In the genomic region with DNA sequence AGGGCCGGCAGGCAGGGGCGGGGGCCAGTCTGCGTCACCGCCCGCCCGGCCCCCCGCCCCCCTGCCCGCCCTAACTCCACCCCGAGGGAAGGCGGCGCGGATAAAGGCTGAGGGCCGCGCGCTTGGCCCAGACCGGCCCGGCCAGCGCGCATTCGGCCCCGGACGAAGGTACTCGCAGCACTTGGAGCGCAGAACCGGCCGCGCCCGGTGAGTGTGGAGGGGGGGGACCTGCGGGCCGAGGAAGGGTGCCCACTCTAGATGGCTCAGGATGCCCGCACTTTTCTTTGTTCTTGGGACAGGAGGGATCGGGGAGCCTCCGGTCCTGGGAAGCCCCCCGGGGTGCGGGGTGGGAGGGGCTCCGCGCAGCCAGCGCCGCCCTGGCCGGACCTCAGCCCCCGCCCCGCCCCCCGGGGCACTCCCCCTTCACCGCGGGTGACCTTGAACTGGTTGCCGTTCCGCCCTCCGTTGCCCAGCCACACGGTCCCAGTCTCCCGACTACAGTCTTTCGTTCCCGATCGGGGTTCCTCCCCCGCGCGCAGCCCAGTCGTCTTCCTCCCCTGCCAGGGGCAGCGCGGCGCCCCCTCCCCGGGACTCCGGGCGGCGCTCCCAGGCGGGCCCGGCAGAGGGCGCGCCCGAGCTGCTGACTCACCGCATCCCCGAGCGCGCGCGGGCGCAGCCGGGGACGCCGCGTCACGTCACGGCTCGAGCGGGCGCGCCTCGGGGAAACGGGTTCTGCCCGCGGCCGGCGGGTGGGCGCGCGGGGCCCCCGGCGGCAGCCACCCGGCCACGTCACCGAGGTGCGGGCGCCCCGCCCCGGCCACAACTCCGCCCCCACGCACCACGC, we compare ENCODE assay signal across 8 cellular contexts. TPM values are rescaled to one million over a fixed set of nuclear protein-coding genes. Genes with fewer than 3 reads are reported as not detected.
A peak's percentile ranks its signal among the peaks of the same experiment; 100 is the strongest.
DNase-seq lines count a peak whose midpoint lies in the region; ATAC-seq and TF ChIP-seq lines count a peak whose summit lies in the region.

Gene MIDN (plus strand): TSS at position 130 of the 844 bp plus-strand sequence. CDS start 1,714 bp downstream, outside the sequence.

- H3K27me3 ChIP-seq in HUES48 (ENCODE audit: control insufficient read depth, insufficient read depth, low read length) (no peaks in the 10 kb centered on the region), cardiac muscle cell (no peaks in the 10 kb centered on the region), uterus (no peaks in the 10 kb centered on the region)

- H3K27ac ChIP-seq in HUES48 (ENCODE audit: low read depth, low read length) (peak within 1 kb of the TSS; percentile 99), cardiac muscle cell (peak within 1 kb of the TSS; percentile 97), uterus (peak within 1 kb of the TSS; percentile 99 to 100)

- no peaks in the 10 kb centered on the region for H3K4me1 ChIP-seq in HUES48 (ENCODE audit: control insufficient read depth, insufficient read depth, low read length)
- H3K4me1 ChIP-seq in cardiac muscle cell (ENCODE audit: low read depth) = peaks cover 19% of the 10 kb centered on the region
- H3K4me1 ChIP-seq in uterus = peaks cover 0 to 23% of the 10 kb centered on the region in 2 donors

- peak within 1 kb of the TSS; percentile 81 for H3K4me3 Mint-ChIP-seq in activated naive CD8-positive, alpha-beta T cell treated with anti-CD3 and anti-CD28 coated beads, Interleukin-2, amount 10 ng/mL, durations not matched to agents 7 days and 5 days

- peaks cover 7% of the 10 kb centered on the region for H3K4me1 Mint-ChIP-seq in activated naive CD8-positive, alpha-beta T cell treated with anti-CD3 and anti-CD28 coated beads, Interleukin-2, amount 10 ng/mL, durations not matched to agents 7 days and 5 days

- H3K27ac Mint-ChIP-seq in activated naive CD8-positive, alpha-beta T cell treated with anti-CD3 and anti-CD28 coated beads, Interleukin-2, amount 10 ng/mL, durations not matched to agents 7 days and 5 days = peak within 1 kb of the TSS; percentile 85

- peak; percentile 55 for DNase-seq in DMS 273 treated with DMSO at 0.1 percent for 48 hours (lab: John Stamatoyannopoulos, UW)
- DNase-seq in GM20000 (ENCODE audit: low spot score) = peak; percentile 90
- peak; percentile 63 for DNase-seq in SK-MEL-5 (ENCODE audit: low read depth, low spot score)
- peak; percentile 95 for DNase-seq in activated naive CD8-positive, alpha-beta T cell treated with anti-CD3 and anti-CD28 coated beads, Interleukin-2, amount 10 ng/mL, durations not matched to agents 7 days and 5 days
- peak; percentile 88 to 93 for DNase-seq in cardiac muscle cell (ENCODE audit: low read depth in 1 of 2, low spot score in 1 of 2)
- peak; percentile 62 for DNase-seq in pons (ENCODE audit: low spot score)
- DNase-seq in uterus = peak; percentile 87

- H3K27me3 Mint-ChIP-seq in activated naive CD8-positive, alpha-beta T cell treated with anti-CD3 and anti-CD28 coated beads, Interleukin-2, amount 10 ng/mL, durations not matched to agents 7 days and 5 days = no peaks in the 10 kb centered on the region

- TF ChIP-seq CTCF in GM20000 (IDR thresholded peaks at IDR 0.05; ENCODE audit: extremely low read depth, missing control alignments) = peak; percentile 73
- peak; percentile 66 for TF ChIP-seq CTCF in cardiac muscle cell (IDR thresholded peaks at IDR 0.05; ENCODE audit: low read depth, low read length)
- peak; percentile 76 to 98 (median 95) for TF ChIP-seq CTCF in uterus (IDR thresholded peaks at IDR 0.05)

- H3K36me3 ChIP-seq in HUES48 (ENCODE audit: control insufficient read depth, insufficient read depth, low read length) (peaks cover 14% of the 10 kb centered on the region), cardiac muscle cell (peaks cover 4% of the 10 kb centered on the region), uterus (no peaks in the 10 kb centered on the region)

- peak; percentile 8 for ATAC-seq in activated naive CD8-positive, alpha-beta T cell treated with anti-CD3 and anti-CD28 coated beads, Interleukin-2, amount 10 ng/mL, durations not matched to agents 7 days and 5 days (ENCODE audit: low read depth)

- intact Hi-C loops in uterus (cut with DNase I; ENCODE audit: low total_unique reads) = no loop called here

- in situ Hi-C loops in SK-MEL-5 (cut with HindIII; ENCODE audit: low pct_unique_long_range_greater_than_20kb, low sequenced_read_pairs) = no loop called here

- peak within 1 kb of the TSS; percentile 92 for H3K4me3 ChIP-seq in HUES48 (ENCODE audit: low read depth, low read length)
- H3K4me3 ChIP-seq in cardiac muscle cell = peak within 1 kb of the TSS; percentile 92
- H3K4me3 ChIP-seq in uterus = peak within 1 kb of the TSS; percentile 66 to 71

- H3K9me3 ChIP-seq in HUES48 (ENCODE audit: control insufficient read depth, insufficient read depth, low read length) = no peaks in the 10 kb centered on the region
- H3K9me3 ChIP-seq in cardiac muscle cell (ENCODE audit: low read depth) = no peaks in the 10 kb centered on the region
- no peaks in the 10 kb centered on the region for H3K9me3 ChIP-seq in uterus

- peak; percentile 79 to 85 for TF ChIP-seq POLR2A in uterus (IDR thresholded peaks at IDR 0.05)

- no peaks in the 10 kb centered on the region for H3K9me3 Mint-ChIP-seq in activated naive CD8-positive, alpha-beta T cell treated with anti-CD3 and anti-CD28 coated beads, Interleukin-2, amount 10 ng/mL, durations not matched to agents 7 days and 5 days

- H3K9ac ChIP-seq in HUES48 (ENCODE audit: low read depth, low read length) = peak within 1 kb of the TSS; percentile 94

- POLR2A ChIA-PET in activated naive CD8-positive, alpha-beta T cell treated with anti-CD3 and anti-CD28 coated beads, Interleukin-2, amount 10 ng/mL, durations not matched to agents 7 days and 5 days (lab: Charles Lee) = interaction anchor here (0.9 to 1.5 kb wide), 4 partner anchors 10 to 21 kb away, joined by 3 to 13 read pairs (median 8); partner anchors contain the start of gene CIRBP

- peaks cover 8% of the 10 kb centered on the region for H3K36me3 Mint-ChIP-seq in activated naive CD8-positive, alpha-beta T cell treated with anti-CD3 and anti-CD28 coated beads, Interleukin-2, amount 10 ng/mL, durations not matched to agents 7 days and 5 days

RNA-seq across cellular contexts. Expression of gene MIDN, which starts in this region (rescaled TPM):
- total RNA-seq in SK-MEL-5 (2014; rRNA removed; shearing (Covaris generic)) = 4.6 and 8.8 TPM in 2 replicates
- polyA plus RNA-seq in SK-MEL-5 (2015; cell fraction: cytosol; rRNA removed) = 59.8 and 82.0 TPM in 2 replicates
- polyA plus RNA-seq in SK-MEL-5 (2015; cell fraction: nucleus; rRNA removed) = 118 and 124 TPM in 2 replicates
- total RNA-seq in activated naive CD8-positive, alpha-beta T cell treated with anti-CD3 and anti-CD28 coated beads, Interleukin-2, amount 10 ng/mL, durations not matched to agents 7 days and 5 days = 10 to 100 TPM; 75.2 to 80.7 TPM
- 45.6 and 89.2 TPM in 2 replicates for total RNA-seq in cardiac muscle cell
- 58.1 and 76.0 TPM in 2 replicates for polyA plus RNA-seq in cardiac muscle cell
- 100 to 1,000 TPM in 1 of 4 donors, 10 to 100 TPM in 2, under 1 TPM in 1; 0.77 to 108 (median 15.0) TPM for total RNA-seq in uterus

Comparison
In these comparisons a context has a peak if more than half of its experiments do, and no peak if none do; other contexts are left out.
1. Peak in every context shown above with its lines: DNase-seq, ATAC-seq, H3K4me3 ChIP-seq and H3K27ac ChIP-seq.